Comparison of ENCODE assay signal across 18 cellular contexts in genomic region chr14:68168460-68169109, GRCh38.
DNase-seq lines count a peak whose midpoint lies in the region; ATAC-seq and TF ChIP-seq lines count a peak whose summit lies in the region.
"Had no signal": no experiment of that assay in that cellular context is flagged by ENCODE, and none has a peak within 500 bp of the region (broad histone marks: within the 10 kb centered on the region; RNA-seq: fewer than 3 reads in every experiment).

No MANE protein-coding gene starts in this region.

- H3K4me3 ChIP-seq in SJCRH30: no peak overlapping the region
- H3K4me3 ChIP-seq in mucosa of rectum (ENCODE audit: low read length in 2 of 2): no peak overlapping the region
- H3K4me3 ChIP-seq in tibial artery: no peak overlapping the region
- H3K4me3 ChIP-seq: gastrocnemius medialis, suprapubic skin had no signal

- TF ChIP-seq RAD21 in Ishikawa (IDR thresholded peaks at IDR 0.05; ENCODE audit: low read depth): no peak

- H3K27ac ChIP-seq in SJCRH30: peak overlapping the region; percentile 27
- peak overlapping the region; percentile 7 to 14 for H3K27ac ChIP-seq in mucosa of rectum (ENCODE audit: low read depth in 2 of 2, low read length in 2 of 2)
- H3K27ac ChIP-seq in tibial artery: peak overlapping the region; percentile 15 to 49
- H3K27ac ChIP-seq: gastrocnemius medialis, suprapubic skin had no signal

- H3K9ac ChIP-seq in mucosa of rectum (ENCODE audit: low read depth in 1 of 2, low read length in 2 of 2): no peak overlapping the region

- H3K27me3 ChIP-seq in SJCRH30: no peaks in the 10 kb centered on the region
- no peaks in the 10 kb centered on the region for H3K27me3 ChIP-seq in mucosa of rectum (ENCODE audit: control insufficient read depth in 2 of 2, insufficient read depth in 2 of 2, low read length in 2 of 2)
- H3K27me3 ChIP-seq in tibial artery: no peaks in the 10 kb centered on the region
- H3K27me3 ChIP-seq: gastrocnemius medialis, suprapubic skin had no signal

- TF ChIP-seq CTCF in tibial artery (IDR thresholded peaks at IDR 0.05): no peak

- no peaks in the 10 kb centered on the region for H3K9me3 ChIP-seq in SJCRH30 (replicated peaks)
- H3K9me3 ChIP-seq in mucosa of rectum (ENCODE audit: control insufficient read depth in 2 of 2, low read length in 2 of 2): no peaks in the 10 kb centered on the region
- H3K9me3 ChIP-seq in tibial artery: no peaks in the 10 kb centered on the region
- H3K9me3 ChIP-seq: gastrocnemius medialis, suprapubic skin had no signal

- ATAC-seq in HG02970 (IDR thresholded peaks at IDR 0.05; ENCODE audit: low FRiP score, unreplicated experiment): no peak
- ATAC-seq: gastrocnemius medialis, T-helper 17 cell had no signal

- H3K4me1 ChIP-seq in SJCRH30 (peaks cover 24% of the 10 kb centered on the region), mucosa of rectum (ENCODE audit: control insufficient read depth in 2 of 2, insufficient read depth in 2 of 2, low read length in 2 of 2) (peaks cover 20 to 58% of the 10 kb centered on the region in 2 donors), tibial artery (peaks cover 0 to 44% (median 34%) of the 10 kb centered on the region in 4 donors)

- H3K36me3 ChIP-seq in SJCRH30 (no peaks in the 10 kb centered on the region), mucosa of rectum (ENCODE audit: control insufficient read depth in 2 of 2, insufficient read depth in 2 of 2, low read length in 2 of 2) (no peaks in the 10 kb centered on the region), tibial artery (no peaks in the 10 kb centered on the region)
- H3K36me3 ChIP-seq: gastrocnemius medialis, suprapubic skin had no signal

- intact Hi-C loops in tibial artery (cut with DNase I; ENCODE audit: low total_unique reads): no loop called here

- peak in 1 of 2 experiments; percentile 51 for DNase-seq in SJCRH30
- no peak for DNase-seq in tibial artery
- DNase-seq in NOMO-1 treated with dmso at 0.1 percent for 144 hours (lab: John Stamatoyannopoulos, UW; ENCODE audit: unreplicated experiment): no peak
- DNase-seq in NCI-H1694 treated with DMSO at 0.1 percent for 48 hours (lab: John Stamatoyannopoulos, UW): no peak
- no peak for DNase-seq in central memory CD4-positive, alpha-beta T cell
- DNase-seq: activated CD4-positive, CD25-positive, alpha-beta regulatory T cell; gastrocnemius medialis; GF-D8; left cardiac atrium; NCI-H2029; NCI-H510A; SHP77; stimulated activated CD4-positive, alpha-beta T cell treated with anti-CD3 and anti-CD28 coated beads, Interleukin-2, amount 100 ng/mL, for 48 hours; T-helper 17 cell had no signal

- no peak for TF ChIP-seq EP300 in Ishikawa (IDR thresholded peaks at IDR 0.05; ENCODE audit: borderline replicate concordance)

TF ChIP-seq in Ishikawa, 13 proteins besides CTCF, POLR2A, EP300 and RAD21:
- TF ChIP-seq MAX (IDR thresholded peaks at IDR 0.05) (no peak), EGR1 (IDR thresholded peaks at IDR 0.05) (no peak), CEBPB (IDR thresholded peaks at IDR 0.05) (no peak), TAF1 (IDR thresholded peaks at IDR 0.05; ENCODE audit: low read depth) (no peak), TCF12 (IDR thresholded peaks at IDR 0.05; ENCODE audit: low read depth) (no peak), TEAD4 (IDR thresholded peaks at IDR 0.05) (0 out of 2 replicates have a peak, but pooled peaks have one; percentile 21), REST (IDR thresholded peaks at IDR 0.05; ENCODE audit: low read depth) (no peak)
